Comparison of ENCODE assay signal across 9 cellular contexts in genomic region chr22:40326905-40327735, GRCh38. TPM values are rescaled to one million over a fixed set of nuclear protein-coding genes. Genes with fewer than 3 reads are reported as not detected.
DNase-seq lines count a peak whose midpoint lies in the region; ATAC-seq and TF ChIP-seq lines count a peak whose summit lies in the region.
"Had no signal": no experiment of that assay in that cellular context is flagged by ENCODE, and none has a peak within 500 bp of the region (broad histone marks: within the 10 kb centered on the region; RNA-seq: fewer than 3 reads in every experiment).

No MANE protein-coding gene starts in this region.

- no peaks in the 10 kb centered on the region; the same call in none of the 2 replicates for H3K27me3 Mint-ChIP-seq in H9 (ENCODE audit: low read depth)
- H3K27me3 Mint-ChIP-seq in activated naive CD8-positive, alpha-beta T cell treated with anti-CD3 and anti-CD28 coated beads, Interleukin-2, amount 50 U/mL, for 24 hours, result no peaks in the 10 kb centered on the region

- H3K79me1 ChIP-seq in H9 (ENCODE audit: insufficient read depth, low read depth, low read length, poor library complexity, severe bottlenecking), result no peaks in the 10 kb centered on the region

- H2BK120ac ChIP-seq in H9 (ENCODE audit: low read depth, low read length, poor library complexity, severe bottlenecking), result no peak overlapping the region

- H3K79me2 ChIP-seq in H9 (ENCODE audit: insufficient read depth, low read length), result no peaks in the 10 kb centered on the region
- no peaks in the 10 kb centered on the region for H3K79me2 ChIP-seq in osteoblast (ENCODE audit: insufficient read depth, low read length)

- ATAC-seq in activated naive CD8-positive, alpha-beta T cell treated with anti-CD3 and anti-CD28 coated beads, Interleukin-2, amount 50 U/mL, for 24 hours, result no peak
- no peak for ATAC-seq in HG02610 (IDR thresholded peaks at IDR 0.05; ENCODE audit: unreplicated experiment)
- no peak for ATAC-seq in HG03354 (IDR thresholded peaks at IDR 0.05; ENCODE audit: poor library complexity, severe bottlenecking, unreplicated experiment)

- intact Hi-C loops in ovary (cut with DNase I), result no loop called here

- H3K27ac Mint-ChIP-seq in H9, result peak overlapping the region; percentile 54 to 93 (median 67)
- peak overlapping the region; percentile 70 for H3K27ac Mint-ChIP-seq in activated naive CD8-positive, alpha-beta T cell treated with anti-CD3 and anti-CD28 coated beads, Interleukin-2, amount 50 U/mL, for 24 hours

- H3K56ac ChIP-seq in H9 (ENCODE audit: insufficient read length, low read depth, low read length), result no peak overlapping the region

- TF ChIP-seq CTCF in H9 (conservative IDR thresholded peaks at IDR 0.05) (no peak), osteoblast (IDR thresholded peaks at IDR 0.05; ENCODE audit: extremely low read depth, low read depth, low read length) (no peak), ovary (IDR thresholded peaks at IDR 0.05) (no peak)

- H3K4ac ChIP-seq in H9 (ENCODE audit: low read depth, low read length), result no peak overlapping the region

- H3K4me3 Mint-ChIP-seq in H9, result peak overlapping the region in 1 of 2 experiments; percentile 53; a peak in 2 of 5 replicates
- H3K4me3 Mint-ChIP-seq in activated naive CD8-positive, alpha-beta T cell treated with anti-CD3 and anti-CD28 coated beads, Interleukin-2, amount 50 U/mL, for 24 hours, result peak overlapping the region; percentile 20

- H2AK5ac ChIP-seq in H9 (ENCODE audit: insufficient read length, low read length), result no peak overlapping the region

- no peak overlapping the region for H4K8ac ChIP-seq in H9 (replicated peaks; ENCODE audit: insufficient read length, low read depth, low read length)

- H2BK15ac ChIP-seq in H9 (ENCODE audit: low read depth, low read length), result no peak overlapping the region

- no peaks in the 10 kb centered on the region for H3K9me3 Mint-ChIP-seq in H9
- no peaks in the 10 kb centered on the region for H3K9me3 Mint-ChIP-seq in activated naive CD8-positive, alpha-beta T cell treated with anti-CD3 and anti-CD28 coated beads, Interleukin-2, amount 50 U/mL, for 24 hours

- H2BK20ac ChIP-seq in H9 (ENCODE audit: low read depth, low read length, poor library complexity, severe bottlenecking), result no peak overlapping the region

- H3K4me3 ChIP-seq in BLaER1 treated with 17β-estradiol and CSF1 and Interleukin-3, amounts not matched to agents 10 nM and 100 nM, result no peak overlapping the region
- H3K4me3 ChIP-seq in mesodermal cell (ENCODE audit: extremely low read depth, insufficient read depth, low read length, poor library complexity, severe bottlenecking) (no peak overlapping the region), osteoblast (ENCODE audit: insufficient read depth, low read length) (no peak overlapping the region), ovary (no peak overlapping the region)
- H3K4me3 ChIP-seq: adrenal gland had no signal

- H3K36me3 Mint-ChIP-seq in H9 (ENCODE audit: insufficient read depth in 1 of 3, low read depth in 3 of 3), result peaks cover 5 to 45% (median 30%) of the 10 kb centered on the region in 3 experiments; a peak in 6 of 7 replicates
- H3K36me3 Mint-ChIP-seq in activated naive CD8-positive, alpha-beta T cell treated with anti-CD3 and anti-CD28 coated beads, Interleukin-2, amount 50 U/mL, for 24 hours (ENCODE audit: low read depth), result peaks cover 14% of the 10 kb centered on the region

- no peak for TF ChIP-seq POLR2A in ovary (IDR thresholded peaks at IDR 0.05)

- no peak overlapping the region for H3K23ac ChIP-seq in H9 (ENCODE audit: insufficient read length, low read depth, low read length)

- no peaks in the 10 kb centered on the region for H3K23me2 ChIP-seq in H9 (ENCODE audit: insufficient read length, low read depth, low read length, poor library complexity, severe bottlenecking)

- no peaks in the 10 kb centered on the region for H3K9me3 ChIP-seq in BLaER1 treated with 17β-estradiol and CSF1 and Interleukin-3, amounts not matched to agents 10 nM and 100 nM (replicated peaks in 1 of 11)
- H3K9me3 ChIP-seq in H9 (ENCODE audit: control insufficient read depth, low read depth, low read length) (no peaks in the 10 kb centered on the region), mesodermal cell (ENCODE audit: control insufficient read depth, low read length) (no peaks in the 10 kb centered on the region), osteoblast (ENCODE audit: low read depth, low read length) (no peaks in the 10 kb centered on the region), ovary (no peaks in the 10 kb centered on the region)
- H3K9me3 ChIP-seq: adrenal gland had no signal

- DNase-seq in H9 (peak; percentile 49), osteoblast (ENCODE audit: insufficient read length, low spot score, missing footprints) (no peak), ovary (no peak)
- DNase-seq in activated naive CD8-positive, alpha-beta T cell treated with anti-CD3 and anti-CD28 coated beads, Interleukin-2, amount 50 U/mL, for 24 hours, result no peak

- H3T11ph ChIP-seq in H9 (ENCODE audit: low read length), result no peak overlapping the region

- H3K4me1 Mint-ChIP-seq in H9, result peaks cover 57 to 75% of the 10 kb centered on the region in 2 experiments
- H3K4me1 Mint-ChIP-seq in activated naive CD8-positive, alpha-beta T cell treated with anti-CD3 and anti-CD28 coated beads, Interleukin-2, amount 50 U/mL, for 24 hours, result peaks cover 90% of the 10 kb centered on the region

- H3K27me3 ChIP-seq in BLaER1 treated with 17β-estradiol and CSF1 and Interleukin-3, amounts not matched to agents 10 nM and 100 nM, result no peaks in the 10 kb centered on the region
- H3K27me3 ChIP-seq in H9 (ENCODE audit: insufficient read depth, low read length) (no peaks in the 10 kb centered on the region), osteoblast (ENCODE audit: insufficient read depth, low read length) (no peaks in the 10 kb centered on the region), ovary (no peaks in the 10 kb centered on the region)
- H3K27me3 ChIP-seq: adrenal gland had no signal

- H4K20me1 ChIP-seq in BLaER1 treated with 17β-estradiol and CSF1 and Interleukin-3, amounts not matched to agents 10 nM and 100 nM, result peaks cover 0 to 4% (median 0%) of the 10 kb centered on the region in 11 experiments; a peak in 4 of 22 replicates
- H4K20me1 ChIP-seq in H9 (ENCODE audit: control insufficient read depth, insufficient read depth, insufficient read length) (peaks cover 4% of the 10 kb centered on the region), osteoblast (ENCODE audit: insufficient read depth, low read length) (no peaks in the 10 kb centered on the region)

- no peak overlapping the region for H3K18ac ChIP-seq in H9 (ENCODE audit: insufficient read length, low read depth, low read length)

- no peak overlapping the region for H2BK5ac ChIP-seq in H9 (ENCODE audit: insufficient read length, low read length)

- peak overlapping the region in 8 of 11 experiments; percentile 20 to 52 (median 28); a peak in 12 of 22 replicates for H3K4me2 ChIP-seq in BLaER1 treated with 17β-estradiol and CSF1 and Interleukin-3, amounts not matched to agents 10 nM and 100 nM
- H3K4me2 ChIP-seq in H9 (ENCODE audit: insufficient read depth, insufficient read length, low read length), result no peak overlapping the region
- no peak overlapping the region for H3K4me2 ChIP-seq in osteoblast (ENCODE audit: insufficient read depth, low read length)

- no peak overlapping the region; the same call in 1 of the 2 replicates for H3K14ac ChIP-seq in H9 (ENCODE audit: insufficient read depth, low read length)

- H2AFZ ChIP-seq in H9 (ENCODE audit: low read length), result no peak overlapping the region
- no peak overlapping the region for H2AFZ ChIP-seq in osteoblast (ENCODE audit: low read length)

- H3K9ac ChIP-seq in BLaER1 treated with 17β-estradiol and CSF1 and Interleukin-3, amounts not matched to agents 10 nM and 100 nM, result no peak overlapping the region
- H3K9ac ChIP-seq in H9 (ENCODE audit: extremely low read depth, insufficient read length, low read length), result peak overlapping the region; percentile 4

- no peak for TF ChIP-seq EP300 in ovary (IDR thresholded peaks at IDR 0.05)

- no peak overlapping the region for H4K91ac ChIP-seq in H9 (ENCODE audit: insufficient read length, low read depth, low read length)

- H2BK12ac ChIP-seq in H9 (ENCODE audit: insufficient read length, low read depth, low read length), result no peak overlapping the region

- H3K27ac ChIP-seq in BLaER1 treated with 17β-estradiol and CSF1 and Interleukin-3, amounts not matched to agents 10 nM and 100 nM, result peak overlapping the region in 4 of 11 experiments; percentile 1 to 39 (median 19); a peak in 3 of 22 replicates
- H3K27ac ChIP-seq in H9 (ENCODE audit: insufficient read length, low read depth, low read length) (peak overlapping the region; percentile 29), mesodermal cell (ENCODE audit: low read depth, low read length, severe bottlenecking) (peak overlapping the region; percentile 25), osteoblast (ENCODE audit: low read depth, low read length) (no peak overlapping the region), ovary (no peak overlapping the region)

- WGBS in H9 (ENCODE audit: extremely low coverage, insufficient read length, low lambda C conversion rate), result no CpG with 5 or more reads among the region's 10 CpGs
- 78 to 95% methylated on average over 2 to 4 of the region's 10 CpGs for WGBS in mesodermal cell (ENCODE audit: insufficient coverage in 2 of 2), 2 experiments
- WGBS in ovary, 3 donors, result 56 to 64% (median 61%) methylated on average over 10 of the region's 10 CpGs

- H3K4me1 ChIP-seq in BLaER1 treated with 17β-estradiol and CSF1 and Interleukin-3, amounts not matched to agents 10 nM and 100 nM, result peaks cover 5 to 25% (median 18%) of the 10 kb centered on the region in 10 experiments; a peak in 18 of 20 replicates
- peaks cover 5% of the 10 kb centered on the region; the same call in 1 of the 2 replicates for H3K4me1 ChIP-seq in H9 (ENCODE audit: insufficient read depth, low read length)
- peaks cover 66% of the 10 kb centered on the region for H3K4me1 ChIP-seq in mesodermal cell (ENCODE audit: control insufficient read depth, insufficient read depth, low read length, poor library complexity, severe bottlenecking)
- H3K4me1 ChIP-seq in osteoblast (ENCODE audit: insufficient read depth, low read length), result peaks cover 4% of the 10 kb centered on the region
- peaks cover 1% of the 10 kb centered on the region for H3K4me1 ChIP-seq in ovary (ENCODE audit: insufficient read depth)
- H3K4me1 ChIP-seq: adrenal gland had no signal

- peaks cover 34 to 71% (median 48%) of the 10 kb centered on the region in 11 experiments for H3K36me3 ChIP-seq in BLaER1 treated with 17β-estradiol and CSF1 and Interleukin-3, amounts not matched to agents 10 nM and 100 nM
- H3K36me3 ChIP-seq in mesodermal cell (ENCODE audit: control insufficient read depth, insufficient read depth, low read length) (peaks cover 48% of the 10 kb centered on the region), osteoblast (ENCODE audit: insufficient read depth, low read length) (peaks cover 22% of the 10 kb centered on the region), ovary (no peaks in the 10 kb centered on the region)

- H4K5ac ChIP-seq in H9 (ENCODE audit: insufficient read length, low read depth, low read length), result no peak overlapping the region

RNA-seq across cellular contexts. Expression of gene ADSL, which starts 19.2 kb away (rescaled TPM):
- total RNA-seq in H9 (2021) (172 and 175 TPM in 2 replicates), osteoblast (120 and 155 TPM in 2 replicates), ovary (10 to 100 TPM; 45.1 to 63.5 (median 49.7) TPM)
- polyA plus RNA-seq in mesodermal cell (2013, experiment 1 of 2), result 114 TPM
- polyA plus RNA-seq in mesodermal cell (2013, experiment 2 of 2), result 118 TPM
- polyA plus RNA-seq in ovary, result 10 to 100 TPM; 48.8 to 61.5 TPM

RNA-seq across cellular contexts. Expression of gene SGSM3, which starts 43.3 kb away (rescaled TPM):
- total RNA-seq in H9 (2021), result 70.7 and 77.5 TPM in 2 replicates
- 75.5 TPM for polyA plus RNA-seq in mesodermal cell (2013, experiment 1 of 2)
- 65.5 TPM for polyA plus RNA-seq in mesodermal cell (2013, experiment 2 of 2)
- 31.2 and 35.5 TPM in 2 replicates for total RNA-seq in osteoblast
- total RNA-seq in ovary, result 10 to 100 TPM; 32.0 to 55.9 (median 43.9) TPM
- polyA plus RNA-seq in ovary, result 10 to 100 TPM in 1 of 2 donors, 1 to 10 TPM in 1; 5.7 to 56.2 TPM

Comparison
In these comparisons a context has a peak if more than half of its experiments do, and no peak if none do; other contexts are left out.
1. H3K27ac ChIP-seq: peak in H9 (single experiment) and mesodermal cell (single experiment); none in osteoblast (single experiment) and ovary (0 of 2).
2. H3K4me2 ChIP-seq: peak in BLaER1 treated with 17β-estradiol and CSF1 and Interleukin-3, amounts not matched to agents 10 nM and 100 nM (8 of 11); none in H9 (single experiment) and osteoblast (single experiment).